Comparison of ENCODE assay signal across 15 cellular contexts in the genomic region with DNA sequence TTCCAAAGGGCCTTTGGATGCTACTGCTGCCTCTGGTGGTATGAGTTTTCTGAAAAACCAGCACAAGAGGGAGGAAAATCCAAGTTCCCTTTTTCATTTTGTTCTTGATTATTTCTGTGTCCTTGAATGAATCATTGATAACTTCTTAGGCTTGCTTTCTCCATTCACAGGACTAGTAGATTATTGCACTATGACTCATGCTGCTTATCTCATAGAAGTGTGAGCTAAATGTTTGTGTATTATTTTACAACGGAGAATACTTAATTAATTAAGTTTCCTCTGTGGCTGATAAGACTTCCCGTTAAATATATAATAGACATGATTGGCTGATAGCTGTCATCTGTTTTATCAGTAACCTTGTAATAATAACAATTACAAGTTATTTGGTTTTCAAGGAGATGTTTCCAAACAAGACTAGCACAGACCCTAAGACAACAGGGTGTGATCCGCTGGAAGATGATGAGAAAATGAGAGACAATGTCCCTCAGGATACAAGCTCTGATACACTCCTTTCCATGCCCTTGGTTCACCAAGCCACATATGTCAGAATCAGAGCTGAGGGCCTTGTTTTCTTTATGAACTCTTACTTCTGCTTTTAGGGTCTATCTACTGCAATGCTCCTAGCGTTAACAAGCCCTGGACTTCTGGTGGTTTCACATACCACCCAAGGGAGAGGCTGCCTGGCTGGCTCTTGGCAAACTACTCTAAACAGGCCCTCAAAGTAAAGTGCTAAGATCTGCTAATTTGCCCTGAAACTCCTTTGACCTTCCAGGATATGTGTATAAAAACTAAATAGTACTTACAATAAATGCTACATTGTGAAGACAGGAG.
DNase-seq lines count a peak whose midpoint lies in the region; ATAC-seq, FAIRE-seq and TF ChIP-seq lines count a peak whose summit lies in the region.
"Had no signal": no experiment of that assay in that cellular context is flagged by ENCODE, and none has a peak within 500 bp of the region (broad histone marks: within the 10 kb centered on the region; RNA-seq: fewer than 3 reads in every experiment).

No MANE protein-coding gene starts in this region.

- peak; percentile 13 for DNase-seq in NB4 (ENCODE audit: low read depth)
- DNase-seq in astrocyte (ENCODE audit: low read depth), result peak; percentile 10
- DNase-seq in left ventricle myocardium inferior, result no peak
- peak; percentile 32 for DNase-seq in small intestine
- no peak for DNase-seq in GOT3 (lab: John Stamatoyannopoulos, UW)
- no peak for DNase-seq in stimulated activated effector memory CD8-positive, alpha-beta T cell treated with anti-CD3 and anti-CD28 coated beads, Interleukin-12 subunit alpha, Interleukin-12 subunit beta, amount 100 ng/mL, for 72 hours (ENCODE audit: low spot score in 2 of 2)
- DNase-seq in activated CD8-positive, alpha-beta T cell treated with anti-CD3 and anti-CD28 coated beads for 36 hours, result no peak
- DNase-seq: activated CD4-positive, alpha-beta T cell treated with anti-CD3 and anti-CD28 coated beads, Interleukin-2, amount 50 U/mL, for 1 hour; activated effector memory CD4-positive, alpha-beta T cell treated with Interleukin-2 at 50 U/mL for 16 hours; CD8-positive, alpha-beta memory T cell; NCI-H1930; T-helper 1 cell had no signal

- no peak overlapping the region for H3K4me2 ChIP-seq in astrocyte (ENCODE audit: low read length)

- WGBS in small intestine, 3 donors, result 23 to 50% (median 42%) methylated on average over 4 of the region's 4 CpGs

- TF ChIP-seq POLR2A in NB4 (IDR thresholded peaks at IDR 0.05; ENCODE audit: extremely low read depth, insufficient read length), result no peak

- H3K79me2 ChIP-seq in astrocyte (ENCODE audit: insufficient read depth, low read length), result no peaks in the 10 kb centered on the region

- H3K36me3 Mint-ChIP-seq in astrocyte (ENCODE audit: low read depth, unreplicated experiment), result no peaks in the 10 kb centered on the region
- no peaks in the 10 kb centered on the region for H3K36me3 Mint-ChIP-seq in stimulated activated effector memory CD8-positive, alpha-beta T cell treated with anti-CD3 and anti-CD28 coated beads, Interleukin-12 subunit alpha, Interleukin-12 subunit beta, amount 100 ng/mL, for 72 hours
- no peaks in the 10 kb centered on the region for H3K36me3 Mint-ChIP-seq in activated CD8-positive, alpha-beta T cell treated with anti-CD3 and anti-CD28 coated beads for 36 hours (ENCODE audit: low read depth)
- H3K36me3 Mint-ChIP-seq: brain; CD8-positive, alpha-beta memory T cell had no signal

- peak overlapping the region; percentile 5 for H3K27ac Mint-ChIP-seq in astrocyte (ENCODE audit: unreplicated experiment)
- H3K27ac Mint-ChIP-seq in stimulated activated effector memory CD8-positive, alpha-beta T cell treated with anti-CD3 and anti-CD28 coated beads, Interleukin-12 subunit alpha, Interleukin-12 subunit beta, amount 100 ng/mL, for 72 hours, result no peak overlapping the region
- no peak overlapping the region for H3K27ac Mint-ChIP-seq in activated CD8-positive, alpha-beta T cell treated with anti-CD3 and anti-CD28 coated beads for 36 hours
- H3K27ac Mint-ChIP-seq: CD8-positive, alpha-beta memory T cell had no signal

- no peak overlapping the region for H3K4me3 Mint-ChIP-seq in astrocyte (ENCODE audit: unreplicated experiment)
- H3K4me3 Mint-ChIP-seq in stimulated activated effector memory CD8-positive, alpha-beta T cell treated with anti-CD3 and anti-CD28 coated beads, Interleukin-12 subunit alpha, Interleukin-12 subunit beta, amount 100 ng/mL, for 72 hours, result no peak overlapping the region
- no peak overlapping the region for H3K4me3 Mint-ChIP-seq in activated CD8-positive, alpha-beta T cell treated with anti-CD3 and anti-CD28 coated beads for 36 hours
- H3K4me3 Mint-ChIP-seq: brain; CD8-positive, alpha-beta memory T cell had no signal

- peaks cover 16% of the 10 kb centered on the region for H3K4me1 Mint-ChIP-seq in astrocyte (ENCODE audit: low read depth, unreplicated experiment)
- H3K4me1 Mint-ChIP-seq in stimulated activated effector memory CD8-positive, alpha-beta T cell treated with anti-CD3 and anti-CD28 coated beads, Interleukin-12 subunit alpha, Interleukin-12 subunit beta, amount 100 ng/mL, for 72 hours, result no peaks in the 10 kb centered on the region
- no peaks in the 10 kb centered on the region for H3K4me1 Mint-ChIP-seq in activated CD8-positive, alpha-beta T cell treated with anti-CD3 and anti-CD28 coated beads for 36 hours (ENCODE audit: low read depth)
- H3K4me1 Mint-ChIP-seq: CD8-positive, alpha-beta memory T cell had no signal

- FAIRE-seq in astrocyte (lab: Jason Lieb, UNC) (no peak), small intestine (lab: Jason Lieb, UNC) (no peak)
- FAIRE-seq: K562 had no signal

- no peak overlapping the region for H3K27ac ChIP-seq in astrocyte (ENCODE audit: low read depth, low read length)
- peak overlapping the region; percentile 62 for H3K27ac ChIP-seq in left ventricle myocardium inferior (replicated peaks)
- no peak overlapping the region for H3K27ac ChIP-seq in small intestine (ENCODE audit: low read depth in 1 of 2, low read length in 1 of 2)

- no peaks in the 10 kb centered on the region for H3K9me3 Mint-ChIP-seq in astrocyte (ENCODE audit: unreplicated experiment)
- peaks cover 10% of the 10 kb centered on the region for H3K9me3 Mint-ChIP-seq in stimulated activated effector memory CD8-positive, alpha-beta T cell treated with anti-CD3 and anti-CD28 coated beads, Interleukin-12 subunit alpha, Interleukin-12 subunit beta, amount 100 ng/mL, for 72 hours
- no peaks in the 10 kb centered on the region for H3K9me3 Mint-ChIP-seq in activated CD8-positive, alpha-beta T cell treated with anti-CD3 and anti-CD28 coated beads for 36 hours

- no peak for ATAC-seq in stimulated activated effector memory CD8-positive, alpha-beta T cell treated with anti-CD3 and anti-CD28 coated beads, Interleukin-12 subunit alpha, Interleukin-12 subunit beta, amount 100 ng/mL, for 72 hours
- ATAC-seq in activated CD8-positive, alpha-beta T cell treated with anti-CD3 and anti-CD28 coated beads for 36 hours, result no peak
- ATAC-seq: K562 had no signal

- H2AFZ ChIP-seq in astrocyte (ENCODE audit: low read depth, low read length), result no peak overlapping the region

- H3K27me3 Mint-ChIP-seq in astrocyte (ENCODE audit: low read depth, unreplicated experiment), result no peaks in the 10 kb centered on the region
- H3K27me3 Mint-ChIP-seq in activated CD8-positive, alpha-beta T cell treated with anti-CD3 and anti-CD28 coated beads for 36 hours, result no peaks in the 10 kb centered on the region
- H3K27me3 Mint-ChIP-seq: brain; CD8-positive, alpha-beta memory T cell had no signal

- H3K36me3 ChIP-seq in astrocyte (ENCODE audit: insufficient read depth, low read length) (no peaks in the 10 kb centered on the region), left ventricle myocardium inferior (no peaks in the 10 kb centered on the region), small intestine (ENCODE audit: control insufficient read depth in 2 of 2, insufficient read depth in 2 of 2, low read length in 2 of 2) (no peaks in the 10 kb centered on the region)
- H3K36me3 ChIP-seq: tibial nerve had no signal

- no peaks in the 10 kb centered on the region for H3K4me1 ChIP-seq in astrocyte (ENCODE audit: insufficient read depth, low read length)
- peaks cover 25% of the 10 kb centered on the region for H3K4me1 ChIP-seq in left ventricle myocardium inferior
- H3K4me1 ChIP-seq in small intestine (ENCODE audit: control insufficient read depth in 2 of 2, insufficient read depth in 1 of 2, low read depth in 1 of 2, low read length in 1 of 2), result no peaks in the 10 kb centered on the region

- CTCF ChIA-PET in activated CD8-positive, alpha-beta T cell treated with anti-CD3 and anti-CD28 coated beads for 36 hours (lab: Charles Lee), result no interaction called here

- intact Hi-C loops in left ventricle myocardium inferior (cut with micrococcal nuclease), result no loop called here
- intact Hi-C loops in activated CD8-positive, alpha-beta T cell treated with anti-CD3 and anti-CD28 coated beads for 36 hours (cut with micrococcal nuclease), result no loop called here

- H3K9ac ChIP-seq in astrocyte (ENCODE audit: low read length), result no peak overlapping the region

- POLR2A ChIA-PET in activated CD8-positive, alpha-beta T cell treated with anti-CD3 and anti-CD28 coated beads for 36 hours (lab: Charles Lee), result no interaction called here

- TF ChIP-seq CTCF in NB4 (IDR thresholded peaks at IDR 0.05; ENCODE audit: low read depth, low read length) (no peak), astrocyte (IDR thresholded peaks at IDR 0.05; ENCODE audit: insufficient read depth, low read depth, low read length) (no peak), left ventricle myocardium inferior (IDR thresholded peaks at IDR 0.05; ENCODE audit: borderline replicate concordance) (no peak)
- TF ChIP-seq CTCF in activated CD8-positive, alpha-beta T cell treated with anti-CD3 and anti-CD28 coated beads for 36 hours (IDR thresholded peaks at IDR 0.05), result no peak

- no peaks in the 10 kb centered on the region for H3K9me3 ChIP-seq in astrocyte (ENCODE audit: insufficient read depth, low read depth, low read length)
- H3K9me3 ChIP-seq in left ventricle myocardium inferior (replicated peaks), result no peaks in the 10 kb centered on the region
- H3K9me3 ChIP-seq in small intestine (ENCODE audit: control insufficient read depth, low read depth), result no peaks in the 10 kb centered on the region
- H3K9me3 ChIP-seq: tibial nerve had no signal

- H3K4me3 ChIP-seq in NB4 (ENCODE audit: low read depth, low read length) (no peak overlapping the region), astrocyte (ENCODE audit: insufficient read depth, low read depth, low read length) (no peak overlapping the region), left ventricle myocardium inferior (no peak overlapping the region), small intestine (ENCODE audit: low read depth in 1 of 2, low read length in 2 of 2) (no peak overlapping the region)
- H3K4me3 ChIP-seq: K562, tibial nerve had no signal

- no peaks in the 10 kb centered on the region for H3K27me3 ChIP-seq in astrocyte (ENCODE audit: insufficient read depth, low read length)
- H3K27me3 ChIP-seq in left ventricle myocardium inferior (ENCODE audit: low read depth), result no peaks in the 10 kb centered on the region
- no peaks in the 10 kb centered on the region for H3K27me3 ChIP-seq in small intestine (ENCODE audit: control insufficient read depth in 2 of 2, insufficient read depth in 2 of 2, low read length in 2 of 2)
- H3K27me3 ChIP-seq: tibial nerve had no signal

- no peaks in the 10 kb centered on the region for H4K20me1 ChIP-seq in astrocyte (ENCODE audit: insufficient read depth, low read length)

Comparison
In these comparisons a context has a peak if more than half of its experiments do, and no peak if none do; other contexts are left out.
1. DNase-seq: peak in NB4 (single experiment), astrocyte (single experiment) and small intestine (single experiment); none in left ventricle myocardium inferior (single experiment), GOT3 (single experiment), stimulated activated effector memory CD8-positive, alpha-beta T cell treated with anti-CD3 and anti-CD28 coated beads, Interleukin-12 subunit alpha, Interleukin-12 subunit beta, amount 100 ng/mL, for 72 hours (0 of 2) and activated CD8-positive, alpha-beta T cell treated with anti-CD3 and anti-CD28 coated beads for 36 hours (single experiment).